30 cellular contexts compared by ENCODE assay signal in the genomic region with DNA sequence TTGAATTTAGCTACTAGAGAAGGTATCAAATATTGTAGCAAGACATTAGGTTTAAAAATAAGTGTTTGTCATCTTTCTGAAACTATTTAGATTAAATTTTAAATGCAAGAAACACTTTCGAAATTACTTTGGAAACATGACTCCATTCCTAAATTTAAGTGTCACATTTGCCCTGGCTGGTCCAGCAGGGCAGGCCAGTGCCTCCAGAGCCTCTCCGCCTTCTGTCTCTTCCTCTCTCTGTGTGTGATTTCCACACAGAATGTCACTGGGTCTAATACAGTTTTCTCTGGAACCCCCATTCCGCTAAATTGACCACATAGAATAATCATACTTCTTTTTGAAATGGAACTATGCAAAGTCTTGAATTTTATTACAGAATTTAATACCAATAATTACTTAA.
DNase-seq lines count a peak whose midpoint lies in the region; ATAC-seq and TF ChIP-seq lines count a peak whose summit lies in the region.
"Had no signal": no experiment of that assay in that cellular context is flagged by ENCODE, and none has a peak within 500 bp of the region (broad histone marks: within the 10 kb centered on the region; RNA-seq: fewer than 3 reads in every experiment).

No MANE protein-coding gene starts in this region.

- no peak overlapping the region for H2AFZ ChIP-seq in HCT116 (ENCODE audit: low read depth, low read length, poor library complexity, severe bottlenecking)

- H3K27ac ChIP-seq in HCT116 (ENCODE audit: low read depth, low read length) (no peak overlapping the region), SJCRH30 (peak overlapping the region; percentile 47)
- H3K27ac ChIP-seq: cardiac muscle cell, epithelial cell of prostate, suprapubic skin had no signal

- peaks cover 11 to 20% of the 10 kb centered on the region in 2 experiments for H3K4me1 ChIP-seq in HCT116 (ENCODE audit: control insufficient read depth in 1 of 2, insufficient read depth in 2 of 2, low read length in 2 of 2)
- peaks cover 54% of the 10 kb centered on the region for H3K4me1 ChIP-seq in SJCRH30
- H3K4me1 ChIP-seq in skeletal muscle satellite cell (ENCODE audit: control insufficient read depth, insufficient read depth, low read length): peaks cover 14% of the 10 kb centered on the region

- peak overlapping the region; percentile 91 for H3K27ac Mint-ChIP-seq in mesothelial cell of epicardium
- no peak overlapping the region for H3K27ac Mint-ChIP-seq in activated naive CD4-positive, alpha-beta T cell treated with anti-CD3 and anti-CD28 coated beads, Interleukin-2, amount 10 ng/mL, durations not matched to agents 7 days and 5 days
- H3K27ac Mint-ChIP-seq: activated CD4-positive, alpha-beta T cell treated with anti-CD3 and anti-CD28 coated beads for 36 hours; activated CD8-positive, alpha-beta T cell treated with anti-CD3 and anti-CD28 coated beads, Interleukin-2, amount 10 ng/mL, durations not matched to agents 7 days and 5 days; activated naive CD4-positive, alpha-beta T cell treated with anti-CD3 and anti-CD28 coated beads, Interleukin-2, amount 50 U/mL, for 72 hours; CD4-positive, alpha-beta memory T cell; naive B cell; stimulated activated memory B cell treated with anti-CD40 and anti-IgM and Interleukin-4, amounts not matched to agents 10 μg/mL and 1 μg/mL and 100 μg/mL, for 72 hours had no signal

- no peaks in the 10 kb centered on the region for H3K79me2 ChIP-seq in HCT116 (ENCODE audit: insufficient read depth, low read length)

- H3K9me3 Mint-ChIP-seq in mesothelial cell of epicardium: no peaks in the 10 kb centered on the region
- H3K9me3 Mint-ChIP-seq in activated naive CD4-positive, alpha-beta T cell treated with anti-CD3 and anti-CD28 coated beads, Interleukin-2, amount 10 ng/mL, durations not matched to agents 7 days and 5 days: no peaks in the 10 kb centered on the region
- H3K9me3 Mint-ChIP-seq: activated naive CD4-positive, alpha-beta T cell treated with anti-CD3 and anti-CD28 coated beads, Interleukin-2, amount 50 U/mL, for 72 hours; CD4-positive, alpha-beta memory T cell; stimulated activated memory B cell treated with anti-CD40 and anti-IgM and Interleukin-4, amounts not matched to agents 10 μg/mL and 1 μg/mL and 100 μg/mL, for 72 hours had no signal

- RAD21 ChIA-PET in HCT116 (lab: Charles Lee; ENCODE audit: low non-redundant PET in 1 of 2, low total read pairs in 2 of 2, uncharacterized antibody in 2 of 2, unreplicated experiment in 2 of 2): no interaction called here

- DNase-seq in HCT116 (ENCODE audit: low read depth, low spot score) (no peak), SJCRH30 (no peak), mesothelial cell of epicardium (ENCODE audit: low spot score in 2 of 2, unreplicated experiment in 2 of 2) (no peak), C1 segment of cervical spinal cord (lab: John Stamatoyannopoulos, UW) (no peak)
- DNase-seq in activated naive CD4-positive, alpha-beta T cell treated with anti-CD3 and anti-CD28 coated beads, Interleukin-2, amount 10 ng/mL, durations not matched to agents 7 days and 5 days: no peak
- DNase-seq in activated CD8-positive, alpha-beta memory T cell treated with anti-CD3 and anti-CD28 coated beads, Interleukin-2, amount 50 U/mL, for 48 hours: no peak
- DNase-seq: activated CD4-positive, alpha-beta T cell treated with anti-CD3 and anti-CD28 coated beads for 36 hours; activated CD8-positive, alpha-beta T cell treated with anti-CD3 and anti-CD28 coated beads, Interleukin-2, amount 10 ng/mL, durations not matched to agents 7 days and 5 days; activated T-cell treated with anti-CD3 and anti-CD28 coated beads for 4 hours; aorta; CD4-positive, alpha-beta memory T cell; DND-41; effector CD8-positive, alpha-beta T cell; GF-D8; left ventricle myocardium superior; naive B cell; NCI-H1092 treated with DMSO at 0.1 percent for 48 hours; NCI-H1930; NCI-H524; occipital lobe; SIG-M5; SW 1271 had no signal

- intact Hi-C loops in HCT116 (cut with micrococcal nuclease): no loop called here

- CTCF ChIA-PET in HCT116 (lab: Charles Lee): no interaction called here
- CTCF ChIA-PET in activated naive CD4-positive, alpha-beta T cell treated with anti-CD3 and anti-CD28 coated beads, Interleukin-2, amount 10 ng/mL, durations not matched to agents 7 days and 5 days (lab: Charles Lee): interaction anchor here (1.0 kb wide), 1 partner anchor 15 kb away, joined by 3 read pairs; no protein-coding TSS in a partner anchor

- TF ChIP-seq CTCF in HCT116 (IDR thresholded peaks at IDR 0.05 in 2 of 3, conservative IDR thresholded peaks at IDR 0.05 in 1 of 3; ENCODE audit: borderline replicate concordance in 1 of 3, insufficient read depth in 1 of 3, low read depth in 2 of 3, low read length in 2 of 3) (no peak), mesothelial cell of epicardium (IDR thresholded peaks at IDR 0.05; ENCODE audit: unreplicated experiment) (no peak)

- H3K4me1 Mint-ChIP-seq in mesothelial cell of epicardium: peaks cover 51% of the 10 kb centered on the region
- H3K4me1 Mint-ChIP-seq in activated naive CD4-positive, alpha-beta T cell treated with anti-CD3 and anti-CD28 coated beads, Interleukin-2, amount 10 ng/mL, durations not matched to agents 7 days and 5 days: no peaks in the 10 kb centered on the region
- H3K4me1 Mint-ChIP-seq: activated CD4-positive, alpha-beta T cell treated with anti-CD3 and anti-CD28 coated beads for 36 hours; CD4-positive, alpha-beta memory T cell had no signal

- H3K36me3 Mint-ChIP-seq in mesothelial cell of epicardium: no peaks in the 10 kb centered on the region
- no peaks in the 10 kb centered on the region for H3K36me3 Mint-ChIP-seq in activated naive CD4-positive, alpha-beta T cell treated with anti-CD3 and anti-CD28 coated beads, Interleukin-2, amount 10 ng/mL, durations not matched to agents 7 days and 5 days
- H3K36me3 Mint-ChIP-seq: activated naive CD4-positive, alpha-beta T cell treated with anti-CD3 and anti-CD28 coated beads, Interleukin-2, amount 50 U/mL, for 72 hours; CD4-positive, alpha-beta memory T cell; naive B cell; stimulated activated memory B cell treated with anti-CD40 and anti-IgM and Interleukin-4, amounts not matched to agents 10 μg/mL and 1 μg/mL and 100 μg/mL, for 72 hours had no signal

- no peaks in the 10 kb centered on the region for H3K27me3 Mint-ChIP-seq in mesothelial cell of epicardium (ENCODE audit: low read depth)
- peaks cover 21% of the 10 kb centered on the region for H3K27me3 Mint-ChIP-seq in activated naive CD4-positive, alpha-beta T cell treated with anti-CD3 and anti-CD28 coated beads, Interleukin-2, amount 10 ng/mL, durations not matched to agents 7 days and 5 days

- H3K36me3 ChIP-seq in HCT116 (ENCODE audit: control insufficient read depth in 1 of 2, insufficient read depth in 2 of 2, low read length in 2 of 2) (no peaks in the 10 kb centered on the region), SJCRH30 (no peaks in the 10 kb centered on the region), skeletal muscle satellite cell (ENCODE audit: insufficient read depth, low read length) (no peaks in the 10 kb centered on the region)
- H3K36me3 ChIP-seq: cardiac muscle cell, suprapubic skin had no signal

- no TSS peak for BruUV-seq in HCT116 (replicated peaks; lab: Mats Ljungman, UMichigan)

- H3K9ac ChIP-seq in HCT116 (ENCODE audit: low read length) (0 out of 2 replicates have a peak overlapping the region, but pooled peaks have one; percentile 14), skeletal muscle satellite cell (ENCODE audit: low read depth, low read length) (peak overlapping the region; percentile 25)

- H3K4me3 Mint-ChIP-seq in mesothelial cell of epicardium: no peak overlapping the region
- no peak overlapping the region for H3K4me3 Mint-ChIP-seq in activated naive CD4-positive, alpha-beta T cell treated with anti-CD3 and anti-CD28 coated beads, Interleukin-2, amount 10 ng/mL, durations not matched to agents 7 days and 5 days
- H3K4me3 Mint-ChIP-seq: activated CD4-positive, alpha-beta T cell treated with anti-CD3 and anti-CD28 coated beads for 36 hours; activated CD8-positive, alpha-beta T cell treated with anti-CD3 and anti-CD28 coated beads, Interleukin-2, amount 10 ng/mL, durations not matched to agents 7 days and 5 days; CD4-positive, alpha-beta memory T cell; stimulated activated memory B cell treated with anti-CD40 and anti-IgM and Interleukin-4, amounts not matched to agents 10 μg/mL and 1 μg/mL and 100 μg/mL, for 72 hours had no signal

- POLR2A ChIA-PET in HCT116 (lab: Charles Lee): no interaction called here

- ATAC-seq in HCT116: no peak
- ATAC-seq: activated CD4-positive, alpha-beta T cell treated with anti-CD3 and anti-CD28 coated beads for 36 hours; activated CD8-positive, alpha-beta T cell treated with anti-CD3 and anti-CD28 coated beads, Interleukin-2, amount 10 ng/mL, durations not matched to agents 7 days and 5 days; activated naive CD4-positive, alpha-beta T cell treated with anti-CD3 and anti-CD28 coated beads, Interleukin-2, amount 50 U/mL, for 72 hours; K562; stimulated activated memory B cell treated with anti-CD40 and anti-IgM and Interleukin-4, amounts not matched to agents 10 μg/mL and 1 μg/mL and 100 μg/mL, for 72 hours had no signal

- TF ChIP-seq RAD21 in HCT116 (IDR thresholded peaks at IDR 0.05; ENCODE audit: low read depth): no peak

- H3K9me3 ChIP-seq in HCT116 (ENCODE audit: control insufficient read depth in 1 of 2, insufficient read depth in 1 of 2, low read depth in 1 of 2, low read length in 2 of 2): no peaks in the 10 kb centered on the region
- no peaks in the 10 kb centered on the region for H3K9me3 ChIP-seq in SJCRH30 (replicated peaks)
- no peaks in the 10 kb centered on the region for H3K9me3 ChIP-seq in skeletal muscle satellite cell (replicated peaks; ENCODE audit: low read length)
- H3K9me3 ChIP-seq: suprapubic skin had no signal

- no peak for TF ChIP-seq POLR2A in HCT116 (IDR thresholded peaks at IDR 0.05; ENCODE audit: borderline replicate concordance, extremely low read depth, insufficient read depth, insufficient read length)

- H3K27me3 ChIP-seq in HCT116 (ENCODE audit: insufficient read depth, low read length) (no peaks in the 10 kb centered on the region), SJCRH30 (no peaks in the 10 kb centered on the region), skeletal muscle satellite cell (ENCODE audit: control insufficient read depth, insufficient read depth, low read length) (no peaks in the 10 kb centered on the region)
- H3K27me3 ChIP-seq: cardiac muscle cell, suprapubic skin had no signal

- H3K4me2 ChIP-seq in HCT116 (ENCODE audit: low read length) (peak overlapping the region; percentile 66), skeletal muscle satellite cell (ENCODE audit: low read length) (peak overlapping the region; percentile 71)

- no peaks in the 10 kb centered on the region for H4K20me1 ChIP-seq in HCT116 (ENCODE audit: insufficient read depth)

- no peaks in the 10 kb centered on the region for H3K9me2 ChIP-seq in HCT116 (ENCODE audit: insufficient read depth)

- H3K4me3 ChIP-seq in HCT116 (replicated peaks in 1 of 2; ENCODE audit: low read depth in 1 of 2, low read length in 2 of 2): peak overlapping the region in 1 of 2 experiments; percentile 22; a peak in 1 of 4 replicates
- no peak overlapping the region for H3K4me3 ChIP-seq in SJCRH30
- H3K4me3 ChIP-seq in skeletal muscle satellite cell (ENCODE audit: low read length): no peak overlapping the region
- H3K4me3 ChIP-seq: cardiac muscle cell, coronary artery, K562, suprapubic skin had no signal

TF ChIP-seq in HCT116, 20 proteins besides CTCF, POLR2A, EP300 and RAD21 (continues in another document):
- TF ChIP-seq JUND (IDR thresholded peaks at IDR 0.05): no peak
